16 cellular contexts compared by ENCODE assay signal in the genomic region with DNA sequence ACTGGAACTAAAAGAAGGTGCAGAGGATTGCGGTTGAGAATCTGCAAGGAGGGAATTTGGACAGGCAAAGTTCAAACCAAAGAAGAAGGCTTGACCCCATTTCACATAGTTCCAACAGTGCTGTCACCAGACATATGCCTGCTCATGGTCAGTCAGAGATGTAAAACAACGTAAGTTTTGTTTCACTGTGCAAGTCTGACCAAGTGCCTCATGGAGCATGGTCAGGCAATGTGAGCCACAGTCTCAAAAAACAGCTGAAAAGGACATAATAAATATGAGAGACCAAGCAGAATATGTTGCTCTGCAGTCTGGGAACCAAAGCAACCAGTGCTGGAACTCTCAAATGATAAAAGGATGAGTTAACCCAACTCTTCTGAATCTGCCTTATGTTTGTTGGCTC.
"Had no signal": no experiment of that assay in that cellular context is flagged by ENCODE, and none has a peak within 500 bp of the region (broad histone marks: within the 10 kb centered on the region; RNA-seq: fewer than 3 reads in every experiment).

No MANE protein-coding gene starts in this region.

- ATAC-seq: activated CD8-positive, alpha-beta T cell treated with anti-CD3 and anti-CD28 coated beads, Interleukin-2, amount 10 ng/mL, durations not matched to agents 7 days and 5 days; naive thymus-derived CD4-positive, alpha-beta T cell; stimulated activated naive CD8-positive, alpha-beta T cell treated with anti-CD3 and anti-CD28 coated beads, Interleukin-15, Interleukin-2, amounts not matched to agents 100 U/mL and 50 U/mL, for 24 hours; WTC11 had no signal

- H3K4me3 Mint-ChIP-seq: activated CD8-positive, alpha-beta T cell treated with anti-CD3 and anti-CD28 coated beads, Interleukin-2, amount 10 ng/mL, durations not matched to agents 7 days and 5 days; activated naive CD4-positive, alpha-beta T cell treated with anti-CD3 and anti-CD28 coated beads, Interleukin-2, amount 50 U/mL, for 24 hours; naive thymus-derived CD4-positive, alpha-beta T cell; WTC11 had no signal

- H2AFZ ChIP-seq: parathyroid adenoma had no signal

- H3K27ac ChIP-seq: adrenal gland, colonic mucosa, parathyroid adenoma had no signal

- H3K9me3 Mint-ChIP-seq: activated naive CD4-positive, alpha-beta T cell treated with anti-CD3 and anti-CD28 coated beads, Interleukin-2, amount 50 U/mL, for 24 hours; naive thymus-derived CD4-positive, alpha-beta T cell; WTC11 had no signal

- H3K36me3 ChIP-seq: adrenal gland, colonic mucosa, esophagus muscularis mucosa had no signal

- H3K27me3 ChIP-seq: adrenal gland, colonic mucosa, esophagus muscularis mucosa had no signal

- H3K79me2 ChIP-seq: parathyroid adenoma had no signal

- H3K9ac ChIP-seq: parathyroid adenoma had no signal

- H3K27me3 Mint-ChIP-seq: activated naive CD4-positive, alpha-beta T cell treated with anti-CD3 and anti-CD28 coated beads, Interleukin-2, amount 50 U/mL, for 24 hours had no signal

- H3K4me3 ChIP-seq: adrenal gland, colonic mucosa, esophagus muscularis mucosa, lung, smooth muscle cell had no signal

- H3K4me1 Mint-ChIP-seq: activated naive CD4-positive, alpha-beta T cell treated with anti-CD3 and anti-CD28 coated beads, Interleukin-2, amount 50 U/mL, for 24 hours; naive thymus-derived CD4-positive, alpha-beta T cell had no signal

- DNase-seq: activated CD4-positive, alpha-beta T cell treated with anti-CD3 and anti-CD28 coated beads for 4 hours; activated CD8-positive, alpha-beta memory T cell treated with anti-CD3 and anti-CD28 coated beads, Interleukin-2, amount 50 U/mL, for 4 hours; activated CD8-positive, alpha-beta T cell treated with anti-CD3 and anti-CD28 coated beads, Interleukin-2, amount 10 ng/mL, durations not matched to agents 7 days and 5 days; activated effector memory CD4-positive, alpha-beta T cell treated with anti-CD3 and anti-CD28 coated beads, Interleukin-2, amount 50 U/mL, for 16 hours; activated T-cell treated with anti-CD3 and anti-CD28 coated beads, Interleukin-2, amount 50 U/mL, for 48 hours; adrenal gland; colonic mucosa; naive thymus-derived CD4-positive, alpha-beta T cell; retina; stimulated activated naive CD8-positive, alpha-beta T cell treated with anti-CD3 and anti-CD28 coated beads, Interleukin-15, Interleukin-2, amounts not matched to agents 100 U/mL and 50 U/mL, for 24 hours had no signal

- H3K9me3 ChIP-seq: adrenal gland, colonic mucosa, esophagus muscularis mucosa had no signal

- H3K27ac Mint-ChIP-seq: activated CD8-positive, alpha-beta T cell treated with anti-CD3 and anti-CD28 coated beads, Interleukin-2, amount 10 ng/mL, durations not matched to agents 7 days and 5 days; activated naive CD4-positive, alpha-beta T cell treated with anti-CD3 and anti-CD28 coated beads, Interleukin-2, amount 50 U/mL, for 24 hours; naive thymus-derived CD4-positive, alpha-beta T cell; WTC11 had no signal

- H3K36me3 Mint-ChIP-seq: activated naive CD4-positive, alpha-beta T cell treated with anti-CD3 and anti-CD28 coated beads, Interleukin-2, amount 50 U/mL, for 24 hours; naive thymus-derived CD4-positive, alpha-beta T cell; WTC11 had no signal
